Comparison of ENCODE assay signal across 15 cellular contexts in genomic region chr10:33547976-33548375, GRCh38.
"Had no signal": no experiment of that assay in that cellular context is flagged by ENCODE, and none has a peak within 500 bp of the region (broad histone marks: within the 10 kb centered on the region; RNA-seq: fewer than 3 reads in every experiment).

No MANE protein-coding gene starts in this region.

- ATAC-seq: activated T-cell treated with anti-CD3 and anti-CD28 coated beads, Interleukin-2, amount 50 U/mL, for 72 hours; effector memory CD8-positive, alpha-beta T cell; stimulated activated memory B cell treated with anti-CD40 and anti-IgM and Interleukin-4, amounts not matched to agents 10 μg/mL and 1 μg/mL and 100 μg/mL, for 72 hours; WTC11 had no signal

- DNase-seq: activated CD4-positive, alpha-beta T cell treated with anti-CD3 and anti-CD28 coated beads, Interleukin-2, amount 10 ng/mL, durations not matched to agents 7 days and 5 days; activated CD8-positive, alpha-beta memory T cell treated with anti-CD3 and anti-CD28 coated beads, Interleukin-2, amount 50 U/mL, for 48 hours; activated gamma-delta T cell treated with Interleukin-2 at 50 U/mL for 16 hours; activated naive CD8-positive, alpha-beta T cell treated with anti-CD3 and anti-CD28 coated beads, Interleukin-2, amount 10 ng/mL, durations not matched to agents 7 days and 5 days; activated T-cell treated with anti-CD3 and anti-CD28 coated beads, Interleukin-2, amount 50 U/mL, for 72 hours; anterior cingulate cortex; cerebellar nuclear complex; dermis blood vessel endothelial cell; effector memory CD8-positive, alpha-beta T cell; foreskin melanocyte; kidney glomerular epithelial cell; mesenchymal stem cell; occipital lobe had no signal
